ENCODE assay signal across 8 cellular contexts in genomic region chr6:30769088-30769852, GRCh38. TPM values are rescaled to one million over a fixed set of nuclear protein-coding genes. Genes with fewer than 3 reads are reported as not detected.
A peak's percentile ranks its signal among the peaks of the same experiment; 100 is the strongest.
DNase-seq lines count a peak whose midpoint lies in the region; ATAC-seq and TF ChIP-seq lines count a peak whose summit lies in the region.

No MANE protein-coding gene starts in this region.

- H3K9me3 ChIP-seq in SJCRH30 (replicated peaks), result no peaks in the 10 kb centered on the region

- H3K36me3 ChIP-seq in SJCRH30, result no peaks in the 10 kb centered on the region

- no peak for TF ChIP-seq CTCF in GM10248 (IDR thresholded peaks at IDR 0.05; ENCODE audit: control extremely low read depth, extremely low read depth, low read depth, missing control alignments)

- ATAC-seq in sciatic nerve (peak; percentile 66), GM19455 (IDR thresholded peaks at IDR 0.05; ENCODE audit: unreplicated experiment) (no peak), HG02571 (IDR thresholded peaks at IDR 0.05; ENCODE audit: unreplicated experiment) (no peak), GM21723 (IDR thresholded peaks at IDR 0.05; ENCODE audit: unreplicated experiment) (no peak)

- DNase-seq in GM10248 (ENCODE audit: extremely low spot score), result peak; percentile 35
- DNase-seq in SJCRH30, result peak; percentile 80 to 83
- DNase-seq in activated naive CD4-positive, alpha-beta T cell treated with anti-CD3 and anti-CD28 coated beads, Interleukin-2, amount 50 U/mL, for 16 hours, result peak; percentile 81
- DNase-seq in cardiac septum (ENCODE audit: low spot score), result peak; percentile 87
- DNase-seq in sciatic nerve (ENCODE audit: low spot score), result no peak

- H3K27ac ChIP-seq in SJCRH30, result peak overlapping the region; percentile 91

- intact Hi-C loops in cardiac septum (cut with DNase I), result no loop called here
- intact Hi-C loops in sciatic nerve (cut with DNase I), result no loop called here

- POLR2A ChIA-PET in GM10248 (lab: Yijun Ruan, JAX), result interaction anchor here (0.6 to 1.2 kb wide), 3 partner anchors 12 to 42 kb away, joined by 3 to 5 read pairs (median 3); partner anchors contain the start of gene IER3

- CTCF ChIA-PET in GM10248 (lab: Yijun Ruan, JAX), result interaction anchor here (1.0 to 2.4 kb wide), 15 partner anchors 10 to 318 kb away, joined by 3 to 7 read pairs (median 4); partner anchors contain the start of gene IER3

- peaks cover 42% of the 10 kb centered on the region for H3K4me1 ChIP-seq in SJCRH30

- H3K4me3 ChIP-seq in SJCRH30, result peak overlapping the region; percentile 47

- no peaks in the 10 kb centered on the region for H3K27me3 ChIP-seq in SJCRH30

RNA-seq across cellular contexts. Expression of gene IER3, which starts 24.9 kb away (rescaled TPM):
- total RNA-seq in SJCRH30 (2014; rRNA removed; shearing (Covaris generic)), result 19.9 and 22.1 TPM in 2 replicates
- total RNA-seq in cardiac septum (285 TPM), sciatic nerve (40.7 TPM)

RNA-seq across cellular contexts. Expression of gene FLOT1, which starts 26.8 kb away (rescaled TPM):
- total RNA-seq in SJCRH30 (2014; rRNA removed; shearing (Covaris generic)), result 87.4 and 92.2 TPM in 2 replicates
- total RNA-seq in cardiac septum, result 251 TPM
- total RNA-seq in sciatic nerve, result 172 TPM

RNA-seq across cellular contexts. Expression of gene TUBB, which starts 49.1 kb away (rescaled TPM):
- total RNA-seq in SJCRH30 (2014; rRNA removed; shearing (Covaris generic)), result 1,652 and 1,704 TPM in 2 replicates
- 215 TPM for total RNA-seq in cardiac septum
- 292 TPM for total RNA-seq in sciatic nerve

RNA-seq across cellular contexts. Expression of gene MDC1, which starts 52.2 kb away (rescaled TPM):
- 24.6 and 25.0 TPM in 2 replicates for total RNA-seq in SJCRH30 (2014; rRNA removed; shearing (Covaris generic))
- total RNA-seq in cardiac septum (23.1 TPM), sciatic nerve (43.2 TPM)
